Comparison of ENCODE assay signal across 8 cellular contexts in genomic region chr2:168773719-168774521, GRCh38. TPM values are rescaled to one million over a fixed set of nuclear protein-coding genes. Genes with fewer than 3 reads are reported as not detected.
DNase-seq lines count a peak whose midpoint lies in the region; ATAC-seq and TF ChIP-seq lines count a peak whose summit lies in the region.

No MANE protein-coding gene starts in this region.

- H3K4me3 ChIP-seq in AG09309 (ENCODE audit: control insufficient read depth, low read depth, low read length) (no peak overlapping the region), upper lobe of right lung (no peak overlapping the region)

- TF ChIP-seq CTCF in AG09309 (IDR thresholded peaks at IDR 0.05; ENCODE audit: control insufficient read depth, insufficient read depth, low read depth, low read length, missing control alignments) (peak; percentile 91), GM10248 (IDR thresholded peaks at IDR 0.05; ENCODE audit: control extremely low read depth, extremely low read depth, low read depth, missing control alignments) (peak; percentile 60), brain (conservative IDR thresholded peaks at IDR 0.05) (peak; percentile 58 to 66), upper lobe of right lung (IDR thresholded peaks at IDR 0.05) (peak; percentile 82)

- no peaks in the 10 kb centered on the region for H3K4me1 ChIP-seq in upper lobe of right lung

- no peak overlapping the region for H3K27ac ChIP-seq in upper lobe of right lung

- CTCF ChIA-PET in GM10248 (lab: Yijun Ruan, JAX), result interaction anchor here (0.6 to 2.8 kb wide), 14 partner anchors 10 to 655 kb away, joined by 3 to 7 read pairs (median 4); no protein-coding TSS in a partner anchor

- intact Hi-C loops in upper lobe of right lung (cut with DNase I), result no loop called here

- H3K9me3 ChIP-seq in upper lobe of right lung, result no peaks in the 10 kb centered on the region

- H3K36me3 Mint-ChIP-seq in brain, result peaks cover 76% of the 10 kb centered on the region

- H3K36me3 ChIP-seq in upper lobe of right lung, result no peaks in the 10 kb centered on the region

- POLR2A ChIA-PET in GM10248 (lab: Yijun Ruan, JAX), result no interaction called here

- no peaks in the 10 kb centered on the region for H3K27me3 Mint-ChIP-seq in brain

- H3K27ac Mint-ChIP-seq in brain, result no peak overlapping the region

- DNase-seq in AG09309 (ENCODE audit: low read depth), result peak; percentile 28
- peak; percentile 24 for DNase-seq in GM10248 (ENCODE audit: extremely low spot score)
- DNase-seq in NOMO-1 treated with DMSO at 0.1 percent for 48 hours (lab: John Stamatoyannopoulos, UW; ENCODE audit: unreplicated experiment), result peak; percentile 25
- peak; percentile 77 for DNase-seq in left lobe of liver (ENCODE audit: low spot score)
- peak; percentile 75 for DNase-seq in upper lobe of right lung

- no peaks in the 10 kb centered on the region for H3K4me1 Mint-ChIP-seq in brain

- peaks cover 0 to 9% (median 3%) of the 10 kb centered on the region in 5 experiments for H3K9me3 Mint-ChIP-seq in brain

- H3K27me3 ChIP-seq in upper lobe of right lung, result no peaks in the 10 kb centered on the region

- H3K4me3 Mint-ChIP-seq in brain, result no peak overlapping the region

- peak; percentile 54 for ATAC-seq in HG03108 (IDR thresholded peaks at IDR 0.05; ENCODE audit: unreplicated experiment)
- ATAC-seq in left lobe of liver, result peak; percentile 96
- peak; percentile 96 for ATAC-seq in upper lobe of right lung
- no peak for ATAC-seq in GM19328 (IDR thresholded peaks at IDR 0.05; ENCODE audit: unreplicated experiment)

RNA-seq across cellular contexts. Expression of gene NOSTRIN, which starts 28.5 kb away (rescaled TPM):
- polyA plus RNA-seq in brain (ENCODE audit: insufficient read depth, low read depth, low replicate concordance), result 1.2 TPM
- total RNA-seq in left lobe of liver, result 3.5 TPM
- total RNA-seq in upper lobe of right lung, result 70.0 TPM

Comparison
In these comparisons a context has a peak if more than half of its experiments do, and no peak if none do; other contexts are left out.
1. DNase-seq: peak in every context shown above with its lines; median percentile 77 in left lobe of liver; 75 in upper lobe of right lung; 28 in AG09309; 25 in NOMO-1 treated with DMSO at 0.1 percent for 48 hours; 24 in GM10248.
2. RNA of gene NOSTRIN, which starts 28.5 kb away (total RNA-seq): 70.0 TPM in upper lobe of right lung (single experiment); 3.5 TPM in left lobe of liver (single experiment); every median in the first group is over 10 times any median in the second.
3. Peak in every context shown above with its lines, with median percentiles within 50 percentile points of each other: CTCF ChIP-seq.